1 cellular context compared by ENCODE assay signal in the genomic region with DNA sequence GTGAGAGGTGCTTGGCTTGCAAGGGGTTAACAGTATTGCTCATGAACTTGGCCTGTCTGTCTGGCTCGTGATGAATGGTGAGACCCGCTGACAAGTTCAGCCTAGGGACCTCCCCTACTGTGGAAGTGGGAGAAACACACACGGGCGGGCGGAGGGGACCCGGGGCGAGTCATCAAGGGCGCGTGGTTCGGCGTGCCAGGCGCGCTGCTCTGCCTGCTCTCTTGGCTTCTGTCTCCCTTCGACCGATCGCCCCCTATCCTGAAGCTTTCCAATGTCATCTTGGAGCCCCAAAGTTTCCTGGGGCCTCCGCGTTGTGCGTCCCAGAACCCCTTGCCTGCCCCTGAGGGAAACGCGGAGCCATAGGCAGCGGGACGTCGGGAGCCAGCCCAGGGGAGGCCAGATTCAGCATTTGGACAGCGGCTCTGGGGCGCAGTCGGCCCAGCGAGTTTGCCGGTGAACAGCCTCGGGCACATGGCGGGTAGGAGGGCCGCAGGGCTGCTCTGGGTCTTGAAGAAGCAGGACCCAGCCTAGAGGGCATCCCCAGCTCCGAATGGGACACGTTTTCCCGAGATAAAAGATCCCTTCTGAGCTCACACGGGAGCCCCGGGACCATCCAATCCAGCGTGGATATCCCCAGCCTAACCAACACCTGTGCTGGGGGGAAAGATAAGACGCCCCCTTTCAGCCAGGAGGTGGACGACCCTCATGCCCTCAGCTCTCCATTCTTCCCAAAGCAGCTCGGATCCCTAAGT.
TF ChIP-seq lines count a peak whose summit lies in the region.

No MANE protein-coding gene starts in this region.

TF ChIP-seq in HepG2, 621 proteins besides CTCF, POLR2A, EP300 and RAD21 (continued from another document and continues in another):
- TF ChIP-seq, protein P1, sequence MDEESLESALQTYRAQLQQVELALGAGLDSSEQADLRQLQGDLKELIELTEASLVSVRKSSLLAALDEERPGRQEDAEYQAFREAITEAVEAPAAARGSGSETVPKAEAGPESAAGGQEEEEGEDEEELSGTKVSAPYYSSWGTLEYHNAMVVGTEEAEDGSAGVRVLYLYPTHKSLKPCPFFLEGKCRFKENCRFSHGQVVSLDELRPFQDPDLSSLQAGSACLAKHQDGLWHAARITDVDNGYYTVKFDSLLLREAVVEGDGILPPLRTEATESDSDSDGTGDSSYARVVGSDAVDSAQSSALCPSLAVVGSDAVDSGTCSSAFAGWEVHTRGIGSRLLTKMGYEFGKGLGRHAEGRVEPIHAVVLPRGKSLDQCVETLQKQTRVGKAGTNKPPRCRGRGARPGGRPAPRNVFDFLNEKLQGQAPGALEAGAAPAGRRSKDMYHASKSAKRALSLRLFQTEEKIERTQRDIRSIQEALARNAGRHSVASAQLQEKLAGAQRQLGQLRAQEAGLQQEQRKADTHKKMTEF (CRISPR knock-in tag; IDR thresholded peaks at IDR 0.05): peak; percentile 60; the same call in 1 of the 2 replicates
- TF ChIP-seq MIER3 (CRISPR knock-in tag; IDR thresholded peaks at IDR 0.05; ENCODE audit: borderline replicate concordance) (no peak; the same call in 1 of the 2 replicates), GABPB1 (CRISPR knock-in tag; IDR thresholded peaks at IDR 0.05) (peak; percentile 48), NCOA2 (CRISPR knock-in tag; IDR thresholded peaks at IDR 0.05) (peak; percentile 65; the same call in 1 of the 2 replicates), FOXK1 (CRISPR knock-in tag; IDR thresholded peaks at IDR 0.05; ENCODE audit: borderline replicate concordance, low read depth) (peak; percentile 65; the same call in 1 of the 2 replicates), ZNF484 (CRISPR knock-in tag; IDR thresholded peaks at IDR 0.05; ENCODE audit: borderline replicate concordance, low read depth) (no peak; the same call in 1 of the 2 replicates), ZNF335 (CRISPR knock-in tag; IDR thresholded peaks at IDR 0.05) (peak; percentile 81), AKAP8 (CRISPR knock-in tag; IDR thresholded peaks at IDR 0.05) (no peak), KAT7 (CRISPR knock-in tag; IDR thresholded peaks at IDR 0.05; ENCODE audit: borderline replicate concordance) (no peak), KMT2B (CRISPR knock-in tag; IDR thresholded peaks at IDR 0.05) (0 out of 2 replicates have a peak, but pooled peaks have one; percentile 48), ZSCAN21 (CRISPR knock-in tag; IDR thresholded peaks at IDR 0.05; ENCODE audit: borderline replicate concordance) (peak; percentile 92), ZNF816 (CRISPR knock-in tag; IDR thresholded peaks at IDR 0.05; ENCODE audit: borderline replicate concordance) (peak; percentile 79; the same call in 1 of the 2 replicates), ZMYM2 (CRISPR knock-in tag; IDR thresholded peaks at IDR 0.05) (no peak), BRCA1 (CRISPR knock-in tag; IDR thresholded peaks at IDR 0.05) (0 out of 2 replicates have a peak, but pooled peaks have one; percentile 32), ZNF772 (CRISPR knock-in tag; IDR thresholded peaks at IDR 0.05) (no peak), ZNF207 (IDR thresholded peaks at IDR 0.05; ENCODE audit: borderline replicate concordance) (no peak), MXD4 (CRISPR knock-in tag; IDR thresholded peaks at IDR 0.05) (peak; percentile 71; the same call in 1 of the 2 replicates), GATAD1 (CRISPR knock-in tag; IDR thresholded peaks at IDR 0.05) (peak; percentile 69), ZNF160 (CRISPR knock-in tag; IDR thresholded peaks at IDR 0.05) (peak; percentile 64; the same call in 1 of the 2 replicates), NRL (CRISPR knock-in tag; IDR thresholded peaks at IDR 0.05; ENCODE audit: borderline replicate concordance) (no peak), ZNF253 (CRISPR knock-in tag; IDR thresholded peaks at IDR 0.05; ENCODE audit: borderline replicate concordance) (no peak), HDAC2 (CRISPR knock-in tag; IDR thresholded peaks at IDR 0.05) (peak; percentile 73; the same call in 1 of the 2 replicates), KMT2A (CRISPR knock-in tag; IDR thresholded peaks at IDR 0.05) (peak; percentile 46; the same call in 1 of the 2 replicates), KDM6A (CRISPR knock-in tag; IDR thresholded peaks at IDR 0.05; ENCODE audit: low read depth) (no peak), ZZZ3 (CRISPR knock-in tag; IDR thresholded peaks at IDR 0.05; ENCODE audit: borderline replicate concordance) (no peak), SP140L (CRISPR knock-in tag; IDR thresholded peaks at IDR 0.05; ENCODE audit: borderline replicate concordance) (peak; percentile 88; the same call in 1 of the 2 replicates), RARG (CRISPR knock-in tag; IDR thresholded peaks at IDR 0.05; ENCODE audit: low read depth) (no peak), ZNF282 (IDR thresholded peaks at IDR 0.05; ENCODE audit: partially characterized antibody) (no peak)
- TF ChIP-seq, protein P2, sequence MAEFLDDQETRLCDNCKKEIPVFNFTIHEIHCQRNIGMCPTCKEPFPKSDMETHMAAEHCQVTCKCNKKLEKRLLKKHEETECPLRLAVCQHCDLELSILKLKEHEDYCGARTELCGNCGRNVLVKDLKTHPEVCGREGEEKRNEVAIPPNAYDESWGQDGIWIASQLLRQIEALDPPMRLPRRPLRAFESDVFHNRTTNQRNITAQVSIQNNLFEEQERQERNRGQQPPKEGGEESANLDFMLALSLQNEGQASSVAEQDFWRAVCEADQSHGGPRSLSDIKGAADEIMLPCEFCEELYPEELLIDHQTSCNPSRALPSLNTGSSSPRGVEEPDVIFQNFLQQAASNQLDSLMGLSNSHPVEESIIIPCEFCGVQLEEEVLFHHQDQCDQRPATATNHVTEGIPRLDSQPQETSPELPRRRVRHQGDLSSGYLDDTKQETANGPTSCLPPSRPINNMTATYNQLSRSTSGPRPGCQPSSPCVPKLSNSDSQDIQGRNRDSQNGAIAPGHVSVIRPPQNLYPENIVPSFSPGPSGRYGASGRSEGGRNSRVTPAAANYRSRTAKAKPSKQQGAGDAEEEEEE (CRISPR knock-in tag; IDR thresholded peaks at IDR 0.05; ENCODE audit: borderline replicate concordance): no peak
- TF ChIP-seq, protein P3, sequence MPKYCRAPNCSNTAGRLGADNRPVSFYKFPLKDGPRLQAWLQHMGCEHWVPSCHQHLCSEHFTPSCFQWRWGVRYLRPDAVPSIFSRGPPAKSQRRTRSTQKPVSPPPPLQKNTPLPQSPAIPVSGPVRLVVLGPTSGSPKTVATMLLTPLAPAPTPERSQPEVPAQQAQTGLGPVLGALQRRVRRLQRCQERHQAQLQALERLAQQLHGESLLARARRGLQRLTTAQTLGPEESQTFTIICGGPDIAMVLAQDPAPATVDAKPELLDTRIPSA (CRISPR knock-in tag; IDR thresholded peaks at IDR 0.05; ENCODE audit: borderline replicate concordance): no peak
- TF ChIP-seq, protein P4, sequence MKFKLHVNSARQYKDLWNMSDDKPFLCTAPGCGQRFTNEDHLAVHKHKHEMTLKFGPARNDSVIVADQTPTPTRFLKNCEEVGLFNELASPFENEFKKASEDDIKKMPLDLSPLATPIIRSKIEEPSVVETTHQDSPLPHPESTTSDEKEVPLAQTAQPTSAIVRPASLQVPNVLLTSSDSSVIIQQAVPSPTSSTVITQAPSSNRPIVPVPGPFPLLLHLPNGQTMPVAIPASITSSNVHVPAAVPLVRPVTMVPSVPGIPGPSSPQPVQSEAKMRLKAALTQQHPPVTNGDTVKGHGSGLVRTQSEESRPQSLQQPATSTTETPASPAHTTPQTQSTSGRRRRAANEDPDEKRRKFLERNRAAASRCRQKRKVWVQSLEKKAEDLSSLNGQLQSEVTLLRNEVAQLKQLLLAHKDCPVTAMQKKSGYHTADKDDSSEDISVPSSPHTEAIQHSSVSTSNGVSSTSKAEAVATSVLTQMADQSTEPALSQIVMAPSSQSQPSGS (CRISPR knock-in tag; IDR thresholded peaks at IDR 0.05): peak; percentile 70; the same call in 1 of the 2 replicates
- TF ChIP-seq, protein P5, sequence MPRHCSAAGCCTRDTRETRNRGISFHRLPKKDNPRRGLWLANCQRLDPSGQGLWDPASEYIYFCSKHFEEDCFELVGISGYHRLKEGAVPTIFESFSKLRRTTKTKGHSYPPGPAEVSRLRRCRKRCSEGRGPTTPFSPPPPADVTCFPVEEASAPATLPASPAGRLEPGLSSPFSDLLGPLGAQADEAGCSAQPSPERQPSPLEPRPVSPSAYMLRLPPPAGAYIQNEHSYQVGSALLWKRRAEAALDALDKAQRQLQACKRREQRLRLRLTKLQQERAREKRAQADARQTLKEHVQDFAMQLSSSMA (CRISPR knock-in tag; IDR thresholded peaks at IDR 0.05): no peak
- TF ChIP-seq, protein P6, sequence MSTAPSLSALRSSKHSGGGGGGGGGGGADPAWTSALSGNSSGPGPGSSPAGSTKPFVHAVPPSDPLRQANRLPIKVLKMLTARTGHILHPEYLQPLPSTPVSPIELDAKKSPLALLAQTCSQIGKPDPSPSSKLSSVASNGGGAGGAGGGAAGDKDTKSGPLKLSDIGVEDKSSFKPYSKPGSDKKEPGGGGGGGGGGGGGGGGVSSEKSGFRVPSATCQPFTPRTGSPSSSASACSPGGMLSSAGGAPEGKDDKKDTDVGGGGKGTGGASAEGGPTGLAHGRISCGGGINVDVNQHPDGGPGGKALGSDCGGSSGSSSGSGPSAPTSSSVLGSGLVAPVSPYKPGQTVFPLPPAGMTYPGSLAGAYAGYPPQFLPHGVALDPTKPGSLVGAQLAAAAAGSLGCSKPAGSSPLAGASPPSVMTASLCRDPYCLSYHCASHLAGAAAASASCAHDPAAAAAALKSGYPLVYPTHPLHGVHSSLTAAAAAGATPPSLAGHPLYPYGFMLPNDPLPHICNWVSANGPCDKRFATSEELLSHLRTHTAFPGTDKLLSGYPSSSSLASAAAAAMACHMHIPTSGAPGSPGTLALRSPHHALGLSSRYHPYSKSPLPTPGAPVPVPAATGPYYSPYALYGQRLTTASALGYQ (CRISPR knock-in tag; IDR thresholded peaks at IDR 0.05): no peak; the same call in 1 of the 2 replicates
- TF ChIP-seq, protein P7, sequence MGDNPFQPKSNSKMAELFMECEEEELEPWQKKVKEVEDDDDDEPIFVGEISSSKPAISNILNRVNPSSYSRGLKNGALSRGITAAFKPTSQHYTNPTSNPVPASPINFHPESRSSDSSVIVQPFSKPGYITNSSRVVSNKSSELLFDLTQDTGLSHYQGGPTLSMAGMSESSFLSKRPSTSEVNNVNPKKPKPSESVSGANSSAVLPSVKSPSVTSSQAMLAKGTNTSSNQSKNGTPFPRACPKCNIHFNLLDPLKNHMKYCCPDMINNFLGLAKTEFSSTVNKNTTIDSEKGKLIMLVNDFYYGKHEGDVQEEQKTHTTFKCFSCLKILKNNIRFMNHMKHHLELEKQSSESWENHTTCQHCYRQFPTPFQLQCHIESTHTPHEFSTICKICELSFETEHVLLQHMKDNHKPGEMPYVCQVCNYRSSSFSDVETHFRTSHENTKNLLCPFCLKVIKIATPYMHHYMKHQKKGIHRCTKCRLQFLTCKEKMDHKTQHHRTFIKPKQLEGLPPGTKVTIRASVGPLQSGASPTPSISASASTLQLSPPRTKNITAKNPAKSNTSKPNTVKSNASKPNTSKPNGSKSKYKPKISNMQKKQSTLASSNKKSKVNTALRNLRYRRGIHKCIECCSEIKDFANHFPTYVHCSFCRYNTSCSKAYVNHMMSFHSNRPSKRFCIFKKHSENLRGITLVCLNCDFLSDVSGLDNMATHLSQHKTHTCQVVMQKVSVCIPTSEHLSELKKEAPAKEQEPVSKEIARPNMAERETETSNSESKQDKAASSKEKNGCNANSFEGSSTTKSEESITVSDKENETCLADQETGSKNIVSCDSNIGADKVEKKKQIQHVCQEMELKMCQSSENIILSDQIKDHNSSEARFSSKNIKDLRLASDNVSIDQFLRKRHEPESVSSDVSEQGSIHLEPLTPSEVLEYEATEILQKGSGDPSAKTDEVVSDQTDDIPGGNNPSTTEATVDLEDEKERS (CRISPR knock-in tag; IDR thresholded peaks at IDR 0.05): no peak
- TF ChIP-seq, protein P8, sequence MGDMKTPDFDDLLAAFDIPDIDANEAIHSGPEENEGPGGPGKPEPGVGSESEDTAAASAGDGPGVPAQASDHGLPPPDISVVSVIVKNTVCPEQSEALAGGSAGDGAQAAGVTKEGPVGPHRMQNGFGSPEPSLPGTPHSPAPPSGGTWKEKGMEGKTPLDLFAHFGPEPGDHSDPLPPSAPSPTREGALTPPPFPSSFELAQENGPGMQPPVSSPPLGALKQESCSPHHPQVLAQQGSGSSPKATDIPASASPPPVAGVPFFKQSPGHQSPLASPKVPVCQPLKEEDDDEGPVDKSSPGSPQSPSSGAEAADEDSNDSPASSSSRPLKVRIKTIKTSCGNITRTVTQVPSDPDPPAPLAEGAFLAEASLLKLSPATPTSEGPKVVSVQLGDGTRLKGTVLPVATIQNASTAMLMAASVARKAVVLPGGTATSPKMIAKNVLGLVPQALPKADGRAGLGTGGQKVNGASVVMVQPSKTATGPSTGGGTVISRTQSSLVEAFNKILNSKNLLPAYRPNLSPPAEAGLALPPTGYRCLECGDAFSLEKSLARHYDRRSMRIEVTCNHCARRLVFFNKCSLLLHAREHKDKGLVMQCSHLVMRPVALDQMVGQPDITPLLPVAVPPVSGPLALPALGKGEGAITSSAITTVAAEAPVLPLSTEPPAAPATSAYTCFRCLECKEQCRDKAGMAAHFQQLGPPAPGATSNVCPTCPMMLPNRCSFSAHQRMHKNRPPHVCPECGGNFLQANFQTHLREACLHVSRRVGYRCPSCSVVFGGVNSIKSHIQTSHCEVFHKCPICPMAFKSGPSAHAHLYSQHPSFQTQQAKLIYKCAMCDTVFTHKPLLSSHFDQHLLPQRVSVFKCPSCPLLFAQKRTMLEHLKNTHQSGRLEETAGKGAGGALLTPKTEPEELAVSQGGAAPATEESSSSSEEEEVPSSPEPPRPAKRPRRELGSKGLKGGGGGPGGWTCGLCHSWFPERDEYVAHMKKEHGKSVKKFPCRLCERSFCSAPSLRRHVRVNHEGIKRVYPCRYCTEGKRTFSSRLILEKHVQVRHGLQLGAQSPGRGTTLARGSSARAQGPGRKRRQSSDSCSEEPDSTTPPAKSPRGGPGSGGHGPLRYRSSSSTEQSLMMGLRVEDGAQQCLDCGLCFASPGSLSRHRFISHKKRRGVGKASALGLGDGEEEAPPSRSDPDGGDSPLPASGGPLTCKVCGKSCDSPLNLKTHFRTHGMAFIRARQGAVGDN (CRISPR knock-in tag; IDR thresholded peaks at IDR 0.05): peak; percentile 48
- TF ChIP-seq, protein P9, sequence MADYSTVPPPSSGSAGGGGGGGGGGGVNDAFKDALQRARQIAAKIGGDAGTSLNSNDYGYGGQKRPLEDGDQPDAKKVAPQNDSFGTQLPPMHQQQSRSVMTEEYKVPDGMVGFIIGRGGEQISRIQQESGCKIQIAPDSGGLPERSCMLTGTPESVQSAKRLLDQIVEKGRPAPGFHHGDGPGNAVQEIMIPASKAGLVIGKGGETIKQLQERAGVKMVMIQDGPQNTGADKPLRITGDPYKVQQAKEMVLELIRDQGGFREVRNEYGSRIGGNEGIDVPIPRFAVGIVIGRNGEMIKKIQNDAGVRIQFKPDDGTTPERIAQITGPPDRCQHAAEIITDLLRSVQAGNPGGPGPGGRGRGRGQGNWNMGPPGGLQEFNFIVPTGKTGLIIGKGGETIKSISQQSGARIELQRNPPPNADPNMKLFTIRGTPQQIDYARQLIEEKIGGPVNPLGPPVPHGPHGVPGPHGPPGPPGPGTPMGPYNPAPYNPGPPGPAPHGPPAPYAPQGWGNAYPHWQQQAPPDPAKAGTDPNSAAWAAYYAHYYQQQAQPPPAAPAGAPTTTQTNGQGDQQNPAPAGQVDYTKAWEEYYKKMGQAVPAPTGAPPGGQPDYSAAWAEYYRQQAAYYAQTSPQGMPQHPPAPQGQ (CRISPR knock-in tag; IDR thresholded peaks at IDR 0.05; ENCODE audit: borderline replicate concordance): no peak
